ENCODE assay signal across 8 cellular contexts in the genomic region with DNA sequence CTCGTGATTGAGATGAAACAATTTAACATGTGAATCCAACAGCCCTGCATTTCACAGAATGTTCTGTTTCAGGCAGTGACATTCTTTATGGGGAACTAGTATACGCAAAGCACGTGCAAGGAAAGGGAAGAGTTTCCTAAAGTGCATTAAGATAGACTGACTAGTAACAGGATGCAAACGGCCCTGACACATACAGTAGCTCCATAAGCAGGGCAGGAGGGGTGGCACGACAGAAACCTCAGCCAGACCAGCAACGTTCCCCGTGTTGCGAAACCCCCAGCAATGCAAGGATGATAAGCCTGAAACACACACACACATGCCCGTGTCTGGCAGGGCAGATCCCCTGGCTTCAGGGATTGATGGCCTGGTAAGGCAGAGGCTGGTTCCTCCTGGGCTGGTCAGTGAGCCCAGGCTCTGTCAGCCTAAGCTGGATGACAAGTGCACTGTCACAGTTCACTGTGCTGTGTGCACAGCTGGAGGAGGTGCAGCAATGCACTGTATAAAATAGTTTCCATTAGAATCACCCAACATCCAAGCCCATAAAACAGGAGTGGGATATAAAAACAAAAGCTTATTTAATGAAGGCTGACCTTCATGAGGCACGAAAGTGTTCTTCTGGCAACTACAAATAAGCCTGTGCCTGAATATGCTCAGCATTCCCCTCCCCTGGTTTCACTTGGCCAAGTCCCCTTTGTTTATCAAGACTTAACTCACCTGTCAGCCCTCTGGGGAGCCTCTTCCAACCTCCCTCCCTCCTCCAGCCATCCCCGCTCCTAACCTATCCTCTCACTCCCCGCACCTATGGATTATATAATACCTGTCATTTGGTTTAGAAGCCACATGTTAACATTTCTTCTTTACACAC.
A peak's percentile ranks its signal among the peaks of the same experiment; 100 is the strongest.
DNase-seq lines count a peak whose midpoint lies in the region; ATAC-seq and TF ChIP-seq lines count a peak whose summit lies in the region.

No MANE protein-coding gene starts in this region.

- no peaks in the 10 kb centered on the region for H3K36me3 Mint-ChIP-seq in activated naive CD4-positive, alpha-beta T cell treated with anti-CD3 and anti-CD28 coated beads for 36 hours (ENCODE audit: low read depth)

- H3K27ac ChIP-seq in ACC112 (ENCODE audit: low read depth, low read length), result peak overlapping the region; percentile 67; the same call in 1 of the 2 replicates
- peak overlapping the region; percentile 19 to 47 for H3K27ac ChIP-seq in aorta (ENCODE audit: low read depth in 1 of 2, low read length in 2 of 2)

- no peaks in the 10 kb centered on the region for H3K27me3 ChIP-seq in ACC112 (ENCODE audit: insufficient read depth, low read length)
- no peaks in the 10 kb centered on the region for H3K27me3 ChIP-seq in adipocyte (replicated peaks; ENCODE audit: control insufficient read depth, insufficient read depth, low read length)
- H3K27me3 ChIP-seq in aorta (ENCODE audit: control insufficient read depth in 1 of 2, insufficient read depth in 2 of 2, low read length in 1 of 2), result no peaks in the 10 kb centered on the region

- 0 out of 2 replicates have a peak, but pooled peaks have one; percentile 0 for TF ChIP-seq RAD21 in Ishikawa (IDR thresholded peaks at IDR 0.05; ENCODE audit: low read depth)

- H2AFZ ChIP-seq in ACC112 (ENCODE audit: low read length, unreplicated experiment), result no peak overlapping the region

- intact Hi-C loops in aorta (cut with DNase I), result loop anchor here in 1 of 2 donors (5.0 kb wide), 1 partner anchor 80 kb away; no protein-coding TSS in a partner anchor
- intact Hi-C loops in activated naive CD4-positive, alpha-beta T cell treated with anti-CD3 and anti-CD28 coated beads for 36 hours (cut with micrococcal nuclease), result no loop called here

- H3K4me3 ChIP-seq in ACC112 (ENCODE audit: low read depth, low read length), result no peak overlapping the region; the same call in 1 of the 2 replicates
- no peak overlapping the region for H3K4me3 ChIP-seq in adipocyte (ENCODE audit: low read length)
- no peak overlapping the region for H3K4me3 ChIP-seq in aorta (ENCODE audit: low read length in 2 of 2)

- H3K9ac ChIP-seq in adipocyte (ENCODE audit: low read length), result peak overlapping the region; percentile 81

- WGBS in aorta, 2 donors, result 29% methylated on average over 12 of the region's 12 CpGs

- peaks cover 59% of the 10 kb centered on the region for H3K4me1 ChIP-seq in ACC112 (ENCODE audit: control insufficient read depth, insufficient read depth, low read length, unreplicated experiment)
- H3K4me1 ChIP-seq in adipocyte (ENCODE audit: control insufficient read depth, insufficient read depth, low read length), result peaks cover 56% of the 10 kb centered on the region
- H3K4me1 ChIP-seq in aorta (ENCODE audit: control insufficient read depth in 1 of 2, insufficient read depth in 2 of 2, low read length in 2 of 2), result peaks cover 0 to 16% of the 10 kb centered on the region in 2 donors

- peak; percentile 81 for DNase-seq in adipocyte (ENCODE audit: low read depth)
- DNase-seq in left lobe of liver (ENCODE audit: low spot score), result no peak
- DNase-seq in aorta, result peak in 1 of 2 donors; percentile 57
- no peak for DNase-seq in SW 1271 (lab: John Stamatoyannopoulos, UW)
- DNase-seq in activated naive CD4-positive, alpha-beta T cell treated with anti-CD3 and anti-CD28 coated beads for 36 hours, result no peak

- H3K4me1 Mint-ChIP-seq in activated naive CD4-positive, alpha-beta T cell treated with anti-CD3 and anti-CD28 coated beads for 36 hours (ENCODE audit: low read depth), result peaks cover 55% of the 10 kb centered on the region

- no peaks in the 10 kb centered on the region for H3K9me3 ChIP-seq in adipocyte (ENCODE audit: control insufficient read depth, low read length)
- H3K9me3 ChIP-seq in aorta (ENCODE audit: control insufficient read depth, low read length), result no peaks in the 10 kb centered on the region

- ATAC-seq in left lobe of liver (peak; percentile 21), aorta (ENCODE audit: low FRiP score) (peak; percentile 48), GM19455 (IDR thresholded peaks at IDR 0.05; ENCODE audit: unreplicated experiment) (no peak)

- no peak overlapping the region for H3K4me3 Mint-ChIP-seq in activated naive CD4-positive, alpha-beta T cell treated with anti-CD3 and anti-CD28 coated beads for 36 hours

- no peaks in the 10 kb centered on the region for H3K79me2 ChIP-seq in ACC112 (ENCODE audit: control insufficient read depth, insufficient read depth, low read length, unreplicated experiment)

- H3K36me3 ChIP-seq in ACC112 (ENCODE audit: insufficient read depth, low read length), result no peaks in the 10 kb centered on the region
- no peaks in the 10 kb centered on the region for H3K36me3 ChIP-seq in adipocyte (ENCODE audit: control insufficient read depth, insufficient read depth, low read length, severe bottlenecking)
- H3K36me3 ChIP-seq in aorta (ENCODE audit: control insufficient read depth in 1 of 2, insufficient read depth in 2 of 2, low read length in 1 of 2), result no peaks in the 10 kb centered on the region

- no peaks in the 10 kb centered on the region for H3K27me3 Mint-ChIP-seq in activated naive CD4-positive, alpha-beta T cell treated with anti-CD3 and anti-CD28 coated beads for 36 hours (ENCODE audit: low read depth)

- peak; percentile 97 for TF ChIP-seq EP300 in Ishikawa (IDR thresholded peaks at IDR 0.05; ENCODE audit: borderline replicate concordance)

- H3K27ac Mint-ChIP-seq in activated naive CD4-positive, alpha-beta T cell treated with anti-CD3 and anti-CD28 coated beads for 36 hours, result no peak overlapping the region

- no peaks in the 10 kb centered on the region for H3K9me3 Mint-ChIP-seq in activated naive CD4-positive, alpha-beta T cell treated with anti-CD3 and anti-CD28 coated beads for 36 hours

- CTCF ChIA-PET in activated naive CD4-positive, alpha-beta T cell treated with anti-CD3 and anti-CD28 coated beads for 36 hours (lab: Charles Lee), result interaction anchor here (0.6 to 1.2 kb wide), 2 partner anchors 80 to 128 kb away, joined by 5 to 6 read pairs; no protein-coding TSS in a partner anchor

TF ChIP-seq in Ishikawa, 13 proteins besides CTCF, POLR2A, EP300 and RAD21:
- TF ChIP-seq TEAD4 (IDR thresholded peaks at IDR 0.05) (peak; percentile 88), TAF1 (IDR thresholded peaks at IDR 0.05; ENCODE audit: low read depth) (no peak), TCF12 (IDR thresholded peaks at IDR 0.05; ENCODE audit: low read depth) (peak; percentile 94), YY1 (IDR thresholded peaks at IDR 0.05; ENCODE audit: low read depth) (peak; percentile 40; the same call in 1 of the 2 replicates), MAX (IDR thresholded peaks at IDR 0.05) (no peak; the same call in 1 of the 2 replicates), USF1 (IDR thresholded peaks at IDR 0.05) (no peak), NFIC (IDR thresholded peaks at IDR 0.05) (peak; percentile 76), REST (IDR thresholded peaks at IDR 0.05; ENCODE audit: low read depth) (no peak), CREB1 (IDR thresholded peaks at IDR 0.05; ENCODE audit: low read depth) (no peak), ZBTB7A (IDR thresholded peaks at IDR 0.05; ENCODE audit: low read depth) (no peak), EGR1 (IDR thresholded peaks at IDR 0.05) (no peak), CEBPB (IDR thresholded peaks at IDR 0.05) (peak; percentile 86), FOXM1 (IDR thresholded peaks at IDR 0.05; ENCODE audit: borderline replicate concordance, low read depth) (peak; percentile 88)
